ENCODE assay signal across 8 cellular contexts in the genomic region with DNA sequence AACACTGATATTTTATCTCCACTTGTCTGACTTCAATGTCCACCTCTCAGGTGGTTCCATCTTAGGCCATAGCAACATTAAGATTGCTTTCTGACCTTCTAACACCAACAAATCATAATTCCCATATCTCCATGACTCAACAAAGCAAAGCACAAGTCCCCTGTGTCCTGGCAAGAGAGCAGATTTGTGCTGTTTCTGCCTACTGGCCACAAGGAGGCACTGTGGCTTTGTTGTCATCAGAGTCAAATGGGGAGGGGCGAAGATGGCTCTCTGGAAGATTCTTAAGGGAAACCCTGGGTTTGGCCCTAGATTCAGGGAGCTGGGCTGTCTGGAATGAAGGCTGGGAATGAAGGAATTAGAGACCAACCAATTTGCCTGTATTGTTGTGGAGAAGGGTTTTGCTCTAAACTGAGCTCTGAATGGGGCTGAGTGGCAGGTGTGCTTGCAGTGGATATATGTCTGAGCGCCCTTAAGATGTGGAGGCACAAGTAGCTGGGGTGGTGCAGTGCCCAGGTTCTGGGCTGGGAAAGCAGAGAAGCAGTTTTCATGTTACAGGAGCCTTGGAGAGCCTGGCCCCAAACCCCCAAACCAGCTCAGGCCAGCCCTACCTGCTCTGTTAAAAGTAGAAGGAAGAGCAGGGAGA.
DNase-seq lines count a peak whose midpoint lies in the region; ATAC-seq and TF ChIP-seq lines count a peak whose summit lies in the region.
"Had no signal": no experiment of that assay in that cellular context is flagged by ENCODE, and none has a peak within 500 bp of the region (broad histone marks: within the 10 kb centered on the region; RNA-seq: fewer than 3 reads in every experiment).

No MANE protein-coding gene starts in this region.

- no peaks in the 10 kb centered on the region for H3K27me3 Mint-ChIP-seq in nephron (ENCODE audit: low read depth)
- H3K27me3 Mint-ChIP-seq: stimulated activated naive CD8-positive, alpha-beta T cell treated with anti-CD3 and anti-CD28 coated beads, Interleukin-15, Interleukin-2, amounts not matched to agents 100 ng/mL and 50 ng/mL, for 24 hours had no signal

- peak; percentile 58 for ATAC-seq in GM19438 (IDR thresholded peaks at IDR 0.05; ENCODE audit: low read depth, unreplicated experiment)
- ATAC-seq in HG03439 (IDR thresholded peaks at IDR 0.05; ENCODE audit: unreplicated experiment) = peak; percentile 77

- no peaks in the 10 kb centered on the region for H3K4me1 Mint-ChIP-seq in nephron

- peak in 2 of 3 experiments; percentile 17 to 37 for TF ChIP-seq CTCF in nephron (IDR thresholded peaks at IDR 0.05; ENCODE audit: unreplicated experiment in 3 of 3)

- no peak overlapping the region for H3K27ac Mint-ChIP-seq in nephron
- H3K27ac Mint-ChIP-seq: stimulated activated naive CD8-positive, alpha-beta T cell treated with anti-CD3 and anti-CD28 coated beads, Interleukin-15, Interleukin-2, amounts not matched to agents 100 ng/mL and 50 ng/mL, for 24 hours had no signal

- DNase-seq in GDM1 (lab: John Stamatoyannopoulos, UW) = peak; percentile 59
- peak; percentile 69 for DNase-seq in SKM-1 treated with dmso at 0.1 percent for 144 hours (lab: John Stamatoyannopoulos, UW; ENCODE audit: unreplicated experiment)
- DNase-seq in ecto neural progenitor cell (ENCODE audit: low spot score) = peak; percentile 60
- no peak for DNase-seq in cerebellar nuclear complex (lab: John Stamatoyannopoulos, UW)

- H3K4me3 Mint-ChIP-seq in nephron = no peak overlapping the region
- H3K4me3 Mint-ChIP-seq: stimulated activated naive CD8-positive, alpha-beta T cell treated with anti-CD3 and anti-CD28 coated beads, Interleukin-15, Interleukin-2, amounts not matched to agents 100 ng/mL and 50 ng/mL, for 24 hours had no signal

- H3K9me3 Mint-ChIP-seq in nephron = no peaks in the 10 kb centered on the region
- H3K9me3 Mint-ChIP-seq: stimulated activated naive CD8-positive, alpha-beta T cell treated with anti-CD3 and anti-CD28 coated beads, Interleukin-15, Interleukin-2, amounts not matched to agents 100 ng/mL and 50 ng/mL, for 24 hours had no signal

- H3K36me3 Mint-ChIP-seq in nephron (ENCODE audit: low read depth) = no peaks in the 10 kb centered on the region

Comparison
In these comparisons a context has a peak if more than half of its experiments do, and no peak if none do; other contexts are left out.
1. DNase-seq: peak in GDM1 (single experiment), SKM-1 treated with dmso at 0.1 percent for 144 hours (single experiment) and ecto neural progenitor cell (single experiment); none in cerebellar nuclear complex (0 of 2).